In the genomic region with DNA sequence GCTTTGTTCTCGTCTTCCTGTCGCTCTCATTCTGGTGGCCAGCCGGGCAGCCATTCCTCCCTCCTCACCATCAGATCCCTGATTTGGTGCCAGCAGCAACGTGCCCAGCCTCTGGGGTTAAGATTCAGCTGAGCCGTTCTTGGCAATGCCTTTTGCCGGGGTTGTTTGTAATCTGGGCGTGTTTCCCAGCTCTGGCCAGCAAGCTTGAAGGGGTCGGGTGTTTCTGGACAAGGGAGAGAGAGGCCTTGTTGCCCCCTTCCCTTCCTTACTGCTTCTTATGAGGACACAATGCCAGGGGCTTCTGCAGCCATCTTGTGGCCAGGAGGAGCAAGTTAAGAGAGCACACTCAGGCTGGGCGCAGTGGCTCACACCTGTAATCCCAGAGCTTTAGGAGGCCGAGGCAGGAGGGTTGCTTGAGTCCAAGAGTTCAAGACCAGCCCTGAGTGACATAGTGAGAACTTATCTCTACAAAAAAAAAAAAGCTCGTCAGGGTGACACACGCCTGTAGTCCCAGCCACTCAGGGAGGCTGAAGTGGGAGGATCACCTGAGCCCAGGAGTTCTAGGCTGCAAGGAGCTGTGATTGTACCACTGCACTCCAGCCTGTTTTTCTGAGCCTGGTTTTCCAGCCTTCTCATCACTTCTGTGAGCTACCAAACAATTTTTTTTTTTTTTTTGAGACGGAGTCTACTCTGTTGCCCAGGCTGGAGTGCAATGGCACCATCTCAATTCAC, we compare ENCODE assay signal across 10 cellular contexts. TPM values are rescaled to one million over a fixed set of nuclear protein-coding genes. Genes with fewer than 3 reads are reported as not detected.
A peak's percentile ranks its signal among the peaks of the same experiment; 100 is the strongest.
DNase-seq lines count a peak whose midpoint lies in the region; ATAC-seq and TF ChIP-seq lines count a peak whose summit lies in the region.
"Had no signal": no experiment of that assay in that cellular context is flagged by ENCODE, and none has a peak within 500 bp of the region (broad histone marks: within the 10 kb centered on the region; RNA-seq: fewer than 3 reads in every experiment).

No MANE protein-coding gene starts in this region.

- ATAC-seq in GM21528 (IDR thresholded peaks at IDR 0.05; ENCODE audit: low FRiP score, unreplicated experiment) (no peak), GM18858 (IDR thresholded peaks at IDR 0.05; ENCODE audit: unreplicated experiment) (no peak)

- DNase-seq in DMS 273 (lab: John Stamatoyannopoulos, UW; ENCODE audit: unreplicated experiment) (peak; percentile 30), DMS 273 treated with DMSO at 0.1 percent for 48 hours (lab: John Stamatoyannopoulos, UW) (no peak), amniotic epithelial cell (ENCODE audit: low read depth) (peak; percentile 35), cardiac muscle cell (ENCODE audit: low read depth in 1 of 2, low spot score in 1 of 2) (peak in 1 of 2 donors; percentile 53), substantia nigra (lab: John Stamatoyannopoulos, UW) (peak in 34 of 49 donors; percentile 12 to 75 (median 41)), HEK293T (ENCODE audit: extremely low spot score) (no peak)
- DNase-seq: activated naive CD8-positive, alpha-beta T cell treated with anti-CD3 and anti-CD28 coated beads, Interleukin-2, amount 10 ng/mL, durations not matched to agents 7 days and 5 days; T-helper 1 cell had no signal

- H3K27me3 ChIP-seq in cardiac muscle cell, result no peaks in the 10 kb centered on the region

- H3K4me3 ChIP-seq in cardiac muscle cell, result no peak overlapping the region

- H3K27ac ChIP-seq in cardiac muscle cell (no peak overlapping the region), substantia nigra (ENCODE audit: low read depth, low read length, poor library complexity, severe bottlenecking) (no peak overlapping the region)

- no peaks in the 10 kb centered on the region for H3K4me1 ChIP-seq in cardiac muscle cell (ENCODE audit: low read depth)

- CTCF ChIA-PET in HEK293T (lab: Yijun Ruan, JAX), result interaction anchor here (0.6 to 1.2 kb wide), 5 partner anchors 41 to 314 kb away, joined by 3 to 6 read pairs (median 3); no protein-coding TSS in a partner anchor

- POLR2A ChIA-PET in HEK293T (lab: Yijun Ruan, JAX), result interaction anchor here (0.6 kb wide), 1 partner anchor 569 kb away, joined by 3 read pairs; no protein-coding TSS in a partner anchor

- TF ChIP-seq CTCF in cardiac muscle cell (IDR thresholded peaks at IDR 0.05; ENCODE audit: low read depth, low read length), result peak; percentile 34

- peaks cover 3% of the 10 kb centered on the region for H3K36me3 ChIP-seq in cardiac muscle cell

- no peaks in the 10 kb centered on the region for H3K9me3 ChIP-seq in cardiac muscle cell (ENCODE audit: low read depth)

TF ChIP-seq in HEK293T, 16 proteins besides CTCF, POLR2A, EP300 and RAD21:
- TF ChIP-seq HDGF (IDR thresholded peaks at IDR 0.05; ENCODE audit: borderline replicate concordance), result no peak
- TF ChIP-seq FOXK2 (IDR thresholded peaks at IDR 0.05), result no peak
- TF ChIP-seq CTBP1 (IDR thresholded peaks at IDR 0.05; ENCODE audit: borderline replicate concordance), result no peak
- TF ChIP-seq ELF4 (IDR thresholded peaks at IDR 0.05), result no peak
- no peak for TF ChIP-seq NFRKB (IDR thresholded peaks at IDR 0.05)
- TF ChIP-seq ZNF384 (IDR thresholded peaks at IDR 0.05), result no peak
- no peak for TF ChIP-seq LEF1 (IDR thresholded peaks at IDR 0.05; ENCODE audit: borderline replicate concordance)
- TF ChIP-seq TARDBP (IDR thresholded peaks at IDR 0.05), result no peak
- no peak for TF ChIP-seq SUZ12 (IDR thresholded peaks at IDR 0.05)
- no peak for TF ChIP-seq BHLHE40 (IDR thresholded peaks at IDR 0.05; ENCODE audit: borderline replicate concordance)
- no peak for TF ChIP-seq FOXA1 (IDR thresholded peaks at IDR 0.05)

RNA-seq across cellular contexts. Expression of a gene that starts 10.7 kb away (rescaled TPM):
- total RNA-seq in cardiac muscle cell, result 12.8 and 13.8 TPM in 2 replicates
- polyA plus RNA-seq in cardiac muscle cell, result 4.0 and 5.8 TPM in 2 replicates

RNA-seq across cellular contexts. Expression of a gene that starts 35.9 kb away (rescaled TPM):
- total RNA-seq in cardiac muscle cell, result 8.6 and 9.5 TPM in 2 replicates
- polyA plus RNA-seq in cardiac muscle cell, result 8.0 and 8.2 TPM in 2 replicates

Comparison
In these comparisons a context has a peak if more than half of its experiments do, and no peak if none do; other contexts are left out.
1. DNase-seq: peak in DMS 273 (single experiment), amniotic epithelial cell (single experiment) and substantia nigra (34 of 49); none in DMS 273 treated with DMSO at 0.1 percent for 48 hours (single experiment) and HEK293T (single experiment).